Comparison of ENCODE assay signal across 20 cellular contexts in the genomic region with DNA sequence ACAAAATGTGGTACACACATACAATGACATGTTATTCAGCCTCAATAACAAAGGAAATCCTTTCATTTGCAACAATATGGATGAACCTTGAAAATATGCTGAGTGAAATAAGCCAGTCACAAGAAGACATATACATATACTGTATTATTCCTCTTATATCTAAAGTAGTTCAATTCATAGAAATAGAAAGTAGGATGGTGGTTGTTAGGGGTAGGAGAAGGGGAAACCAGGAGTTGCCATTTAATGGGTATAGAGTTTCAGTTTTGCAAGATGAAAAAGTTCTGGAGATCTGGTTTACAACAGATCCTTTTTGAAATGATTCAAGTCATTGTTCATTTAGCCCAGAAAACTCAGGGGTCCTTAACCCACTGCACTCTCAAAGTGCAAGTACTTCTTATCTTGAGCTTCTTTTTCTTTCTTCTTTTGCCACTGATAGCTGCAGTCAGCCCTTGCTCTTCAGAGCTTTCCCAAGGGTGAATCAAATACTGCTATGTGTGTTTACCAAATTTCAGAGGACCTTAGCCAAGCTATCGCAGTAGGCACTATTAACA.
"Had no signal": no experiment of that assay in that cellular context is flagged by ENCODE, and none has a peak within 500 bp of the region (broad histone marks: within the 10 kb centered on the region; RNA-seq: fewer than 3 reads in every experiment).

No MANE protein-coding gene starts in this region.

- H3K27ac ChIP-seq: epithelial cell of prostate, esophagus muscularis mucosa, gastroesophageal sphincter, skin epidermis, testis, tibial nerve, upper lobe of right lung, vagina had no signal

- H3K4me3 Mint-ChIP-seq: dendritic cell treated with granulocyte-macrophage colony-stimulating factor and Interleukin-4, amounts not matched to agents 40 ng/mL and 50 ng/mL, for 4 days; effector memory CD8-positive, alpha-beta T cell; naive thymus-derived CD4-positive, alpha-beta T cell; neural crest cell had no signal

- H3K36me3 ChIP-seq: esophagus muscularis mucosa, gastroesophageal sphincter, tibial nerve, upper lobe of right lung, vagina had no signal

- H3K9me3 Mint-ChIP-seq: dendritic cell treated with granulocyte-macrophage colony-stimulating factor and Interleukin-4, amounts not matched to agents 40 ng/mL and 50 ng/mL, for 4 days had no signal

- H3K4me3 ChIP-seq: esophagus muscularis mucosa, gastroesophageal sphincter, skin epidermis, testis, tibial nerve, upper lobe of right lung, vagina had no signal

- H3K4me1 ChIP-seq: esophagus muscularis mucosa, gastroesophageal sphincter, testis, tibial nerve, upper lobe of right lung, vagina had no signal

- H3K27me3 Mint-ChIP-seq: effector memory CD8-positive, alpha-beta T cell; naive thymus-derived CD4-positive, alpha-beta T cell had no signal

- DNase-seq: effector memory CD8-positive, alpha-beta T cell; glutamatergic neuron; islet precursor cell; mammary epithelial cell; naive thymus-derived CD4-positive, alpha-beta T cell; posterior cingulate gyrus; stimulated activated CD4-positive, alpha-beta T cell treated with anti-CD3 and anti-CD28 coated beads, Interleukin-2, amount 100 ng/mL, for 24 hours; stimulated activated naive CD4-positive, alpha-beta T cell treated with Interleukin-2 at 50 U/mL for 16 hours; testis; upper lobe of right lung had no signal

- H3K27ac Mint-ChIP-seq: dendritic cell treated with granulocyte-macrophage colony-stimulating factor and Interleukin-4, amounts not matched to agents 40 ng/mL and 50 ng/mL, for 4 days; effector memory CD8-positive, alpha-beta T cell; naive thymus-derived CD4-positive, alpha-beta T cell had no signal

- H3K27me3 ChIP-seq: esophagus muscularis mucosa, gastroesophageal sphincter, testis, tibial nerve, upper lobe of right lung, vagina had no signal

- ATAC-seq: effector memory CD8-positive, alpha-beta T cell; gastroesophageal sphincter; left lobe of liver; naive thymus-derived CD4-positive, alpha-beta T cell; sciatic nerve; upper lobe of right lung had no signal

- H3K9me3 ChIP-seq: esophagus muscularis mucosa, gastroesophageal sphincter, testis, tibial nerve, upper lobe of right lung, vagina had no signal
